ENCODE assay signal across 20 cellular contexts in genomic region chr2:42651057-42651456, GRCh38.
DNase-seq lines count a peak whose midpoint lies in the region; ATAC-seq and TF ChIP-seq lines count a peak whose summit lies in the region.
"Had no signal": no experiment of that assay in that cellular context is flagged by ENCODE, and none has a peak within 500 bp of the region (broad histone marks: within the 10 kb centered on the region; RNA-seq: fewer than 3 reads in every experiment).

No MANE protein-coding gene starts in this region.

- POLR2A ChIA-PET in T-cell (lab: Charles Lee): no interaction called here
- POLR2A ChIA-PET in CD8-positive, alpha-beta memory T cell (lab: Charles Lee): no interaction called here

- H3K4me3 ChIP-seq in CD4-positive, CD25-positive, alpha-beta regulatory T cell (ENCODE audit: low read depth, low read length): no peak overlapping the region
- H3K4me3 ChIP-seq in choroid plexus epithelial cell (ENCODE audit: low read depth, low read length): no peak overlapping the region
- H3K4me3 ChIP-seq in CD8-positive, alpha-beta memory T cell (ENCODE audit: low read length): no peak overlapping the region
- H3K4me3 ChIP-seq: A549, BLaER1, HAP-1, MG63, SJSA1 had no signal

- H3K27me3 ChIP-seq in CD4-positive, CD25-positive, alpha-beta regulatory T cell (ENCODE audit: control insufficient read depth, insufficient read depth, low read length): no peaks in the 10 kb centered on the region
- no peaks in the 10 kb centered on the region for H3K27me3 ChIP-seq in CD8-positive, alpha-beta memory T cell (ENCODE audit: insufficient read depth, low read length, poor library complexity, severe bottlenecking)
- H3K27me3 ChIP-seq: BLaER1, MG63, SJSA1 had no signal

- TF ChIP-seq CTCF in choroid plexus epithelial cell (conservative IDR thresholded peaks at IDR 0.05; ENCODE audit: low read depth, low read length): no peak

- H3K36me3 Mint-ChIP-seq in CD4-positive, CD25-positive, alpha-beta regulatory T cell: peaks cover 7% of the 10 kb centered on the region
- peaks cover 12% of the 10 kb centered on the region for H3K36me3 Mint-ChIP-seq in T-cell
- H3K36me3 Mint-ChIP-seq in CD8-positive, alpha-beta memory T cell: peaks cover 7 to 9% (median 9%) of the 10 kb centered on the region in 3 donors

- H3K36me3 ChIP-seq in CD4-positive, CD25-positive, alpha-beta regulatory T cell (ENCODE audit: control insufficient read depth, insufficient read depth, low read length): no peaks in the 10 kb centered on the region
- H3K36me3 ChIP-seq in CD8-positive, alpha-beta memory T cell (ENCODE audit: insufficient read depth, low read length): no peaks in the 10 kb centered on the region

- H3K4me3 Mint-ChIP-seq in CD4-positive, CD25-positive, alpha-beta regulatory T cell: no peak overlapping the region
- peak overlapping the region in 1 of 3 donors; percentile 63 for H3K4me3 Mint-ChIP-seq in T-cell
- H3K4me3 Mint-ChIP-seq in CD8-positive, alpha-beta memory T cell: no peak overlapping the region

- no peaks in the 10 kb centered on the region for H3K9me3 Mint-ChIP-seq in CD4-positive, CD25-positive, alpha-beta regulatory T cell
- no peaks in the 10 kb centered on the region for H3K9me3 Mint-ChIP-seq in T-cell
- no peaks in the 10 kb centered on the region for H3K9me3 Mint-ChIP-seq in CD8-positive, alpha-beta memory T cell

- H3K27me3 Mint-ChIP-seq in CD4-positive, CD25-positive, alpha-beta regulatory T cell: no peaks in the 10 kb centered on the region
- no peaks in the 10 kb centered on the region for H3K27me3 Mint-ChIP-seq in T-cell
- no peaks in the 10 kb centered on the region for H3K27me3 Mint-ChIP-seq in CD8-positive, alpha-beta memory T cell

- DNase-seq in CD4-positive, CD25-positive, alpha-beta regulatory T cell: no peak
- peak; percentile 3 for DNase-seq in EL
- no peak for DNase-seq in T-cell
- peak; percentile 20 for DNase-seq in choroid plexus epithelial cell (ENCODE audit: low read depth)
- DNase-seq in CD8-positive, alpha-beta memory T cell: no peak
- DNase-seq in globus pallidus (ENCODE audit: low spot score): no peak
- DNase-seq: DND-41, GF-D8, MG63, NCI-H1048, NCI-H1436 treated with DMSO at 0.1 percent for 48 hours, NCI-H2029, NCI-H2171 had no signal

- peak overlapping the region in 2 of 3 donors; percentile 60 to 89 for H3K27ac Mint-ChIP-seq in CD4-positive, CD25-positive, alpha-beta regulatory T cell
- H3K27ac Mint-ChIP-seq in T-cell: peak overlapping the region; percentile 90 to 96
- H3K27ac Mint-ChIP-seq in CD8-positive, alpha-beta memory T cell: no peak overlapping the region

- H3K4me1 Mint-ChIP-seq in CD4-positive, CD25-positive, alpha-beta regulatory T cell: peaks cover 25 to 51% (median 27%) of the 10 kb centered on the region in 4 donors
- H3K4me1 Mint-ChIP-seq in T-cell: peaks cover 61 to 73% (median 67%) of the 10 kb centered on the region in 3 donors
- H3K4me1 Mint-ChIP-seq in CD8-positive, alpha-beta memory T cell: peaks cover 20 to 51% (median 36%) of the 10 kb centered on the region in 3 donors

- CTCF ChIA-PET in T-cell (lab: Charles Lee): interaction anchor here (0.7 to 1.6 kb wide), 2 partner anchors 9 to 12 kb away, joined by 7 to 10 read pairs; no protein-coding TSS in a partner anchor
- CTCF ChIA-PET in CD8-positive, alpha-beta memory T cell (lab: Charles Lee): interaction anchor here (2.2 kb wide), 1 partner anchor 13 kb away, joined by 11 read pairs; no protein-coding TSS in a partner anchor

- no peak overlapping the region for H3K27ac ChIP-seq in CD4-positive, CD25-positive, alpha-beta regulatory T cell (ENCODE audit: insufficient read depth, low read length, poor library complexity, severe bottlenecking)
- no peak overlapping the region for H3K27ac ChIP-seq in CD8-positive, alpha-beta memory T cell (ENCODE audit: low read depth, low read length)
- H3K27ac ChIP-seq: A549, BLaER1, KMS-11, SJSA1 had no signal

- no peaks in the 10 kb centered on the region for H3K9me3 ChIP-seq in CD4-positive, CD25-positive, alpha-beta regulatory T cell (ENCODE audit: control insufficient read depth in 2 of 2, low read length in 2 of 2)
- no peaks in the 10 kb centered on the region for H3K9me3 ChIP-seq in CD8-positive, alpha-beta memory T cell (ENCODE audit: low read length)
- H3K9me3 ChIP-seq: A549, HAP-1, MG63, SJSA1 had no signal

- ATAC-seq in CD4-positive, CD25-positive, alpha-beta regulatory T cell (ENCODE audit: low read depth in 2 of 2): no peak
- no peak for ATAC-seq in T-cell (replicated peaks in 1 of 4)
- ATAC-seq in GM18511 (IDR thresholded peaks at IDR 0.05; ENCODE audit: unreplicated experiment): no peak
- ATAC-seq: A549, Panc1 had no signal

- H3K4me1 ChIP-seq in CD4-positive, CD25-positive, alpha-beta regulatory T cell (ENCODE audit: control insufficient read depth, insufficient read depth, low read length, poor library complexity, severe bottlenecking): peaks cover 17% of the 10 kb centered on the region
- H3K4me1 ChIP-seq in CD8-positive, alpha-beta memory T cell (ENCODE audit: insufficient read depth, low read length): peaks cover 48% of the 10 kb centered on the region
- H3K4me1 ChIP-seq: A549 had no signal

Comparison
In these comparisons a context has a peak if more than half of its experiments do, and no peak if none do; other contexts are left out.
1. DNase-seq: peak in EL (single experiment) and choroid plexus epithelial cell (single experiment); none in CD4-positive, CD25-positive, alpha-beta regulatory T cell (0 of 3), T-cell (0 of 34), CD8-positive, alpha-beta memory T cell (0 of 5) and globus pallidus (single experiment).
2. H3K27ac Mint-ChIP-seq: peak in CD4-positive, CD25-positive, alpha-beta regulatory T cell (2 of 3) and T-cell (2 of 2); none in CD8-positive, alpha-beta memory T cell (0 of 8).